In the genomic region with DNA sequence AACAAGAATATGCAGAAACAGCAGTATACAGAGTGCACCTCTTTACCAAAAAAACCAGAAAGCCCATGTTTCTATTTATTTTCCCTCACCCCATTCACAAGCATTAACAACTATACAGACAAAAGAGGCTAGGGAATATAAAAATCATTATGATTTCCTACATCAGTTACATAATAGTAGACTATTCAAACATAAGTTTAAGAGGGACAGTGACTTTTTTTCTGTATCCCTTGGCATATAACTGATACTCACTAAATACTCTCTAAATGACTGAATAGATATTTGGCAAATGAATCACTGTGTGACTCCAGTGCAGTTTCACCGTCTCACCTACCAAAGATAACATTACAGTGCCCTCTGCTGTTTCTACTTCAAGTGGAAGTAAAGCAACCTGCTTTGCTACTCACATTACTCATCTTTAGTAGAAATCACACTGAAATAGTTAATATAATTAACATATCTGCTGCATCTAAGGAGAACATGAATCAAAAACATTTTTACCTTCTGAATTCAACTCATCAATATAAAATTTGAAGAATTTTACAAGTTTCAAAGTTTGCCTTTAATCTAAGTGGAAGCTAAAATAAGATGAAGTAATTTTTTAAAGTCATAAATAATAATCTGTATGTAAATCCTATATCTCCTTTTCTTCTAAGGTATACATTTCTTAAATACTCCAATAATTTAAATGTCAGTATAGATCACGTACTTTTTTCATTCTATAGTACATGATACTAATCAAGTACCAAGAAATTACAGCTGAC, we compare ENCODE assay signal across 8 cellular contexts.
DNase-seq lines count a peak whose midpoint lies in the region; ATAC-seq and TF ChIP-seq lines count a peak whose summit lies in the region.

No MANE protein-coding gene starts in this region.

- H3K4me3 Mint-ChIP-seq in naive thymus-derived CD8-positive, alpha-beta T cell: no peak overlapping the region

- DNase-seq in NCI-H1105 treated with DMSO at 0.1 percent for 48 hours (lab: John Stamatoyannopoulos, UW) (peak; percentile 71), SW480 (ENCODE audit: low spot score) (peak; percentile 89), epithelial cell of prostate (ENCODE audit: low read depth, low spot score) (peak; percentile 81), cortex of kidney (lab: John Stamatoyannopoulos, UW) (no peak)
- peak in 4 of 10 donors; percentile 22 to 43 (median 30) for DNase-seq in naive thymus-derived CD8-positive, alpha-beta T cell

- POLR2A ChIA-PET in naive thymus-derived CD8-positive, alpha-beta T cell (lab: Charles Lee): interaction anchor here (1.1 kb wide), 1 partner anchor 99 kb away, joined by 4 read pairs; no protein-coding TSS in a partner anchor

- peaks cover 12 to 36% (median 26%) of the 10 kb centered on the region in 4 donors for H3K4me1 Mint-ChIP-seq in naive thymus-derived CD8-positive, alpha-beta T cell

- peaks cover 1 to 19% (median 2%) of the 10 kb centered on the region in 3 donors for H3K36me3 Mint-ChIP-seq in naive thymus-derived CD8-positive, alpha-beta T cell

- H3K9me3 Mint-ChIP-seq in naive thymus-derived CD8-positive, alpha-beta T cell: no peaks in the 10 kb centered on the region

- peak overlapping the region in 3 of 10 donors; percentile 25 to 48 (median 43) for H3K27ac Mint-ChIP-seq in naive thymus-derived CD8-positive, alpha-beta T cell

- ATAC-seq in GM18508 (IDR thresholded peaks at IDR 0.05; ENCODE audit: insufficient read depth, unreplicated experiment) (peak; percentile 97), HG02870 (IDR thresholded peaks at IDR 0.05; ENCODE audit: unreplicated experiment) (peak; percentile 99)
- ATAC-seq in naive thymus-derived CD8-positive, alpha-beta T cell: peak; percentile 67 to 73

- no peaks in the 10 kb centered on the region for H3K27me3 Mint-ChIP-seq in naive thymus-derived CD8-positive, alpha-beta T cell

- peak overlapping the region; percentile 56 for H3K27ac ChIP-seq in C4-2B
- peak overlapping the region; percentile 71 for H3K27ac ChIP-seq in epithelial cell of prostate

- TF ChIP-seq CTCF in C4-2B (conservative IDR thresholded peaks at IDR 0.05): peak; percentile 81
